ENCODE assay signal across 9 cellular contexts in genomic region chr1:210597555-210598134, GRCh38.
DNase-seq lines count a peak whose midpoint lies in the region; ATAC-seq and TF ChIP-seq lines count a peak whose summit lies in the region.
"Had no signal": no experiment of that assay in that cellular context is flagged by ENCODE, and none has a peak within 500 bp of the region (broad histone marks: within the 10 kb centered on the region; RNA-seq: fewer than 3 reads in every experiment).

No MANE protein-coding gene starts in this region.

- TF ChIP-seq CTCF in choroid plexus epithelial cell (conservative IDR thresholded peaks at IDR 0.05; ENCODE audit: low read depth, low read length) = no peak
- TF ChIP-seq CTCF in colonic mucosa (IDR thresholded peaks at IDR 0.05) = no peak
- no peak for TF ChIP-seq CTCF in OCI-LY7 (conservative IDR thresholded peaks at IDR 0.05; ENCODE audit: low read length)
- no peak for TF ChIP-seq CTCF in dorsolateral prefrontal cortex (IDR thresholded peaks at IDR 0.05 in 54 of 56, conservative IDR thresholded peaks at IDR 0.05 in 2 of 56; ENCODE audit: low read depth in 1 of 56, partially characterized antibody in 56 of 56)

- no peaks in the 10 kb centered on the region for H4K20me1 ChIP-seq in OCI-LY7 (ENCODE audit: insufficient read depth, low read length)

- no peaks in the 10 kb centered on the region for H3K27me3 ChIP-seq in HUES64 (ENCODE audit: insufficient read depth, low read length)
- no peaks in the 10 kb centered on the region for H3K27me3 ChIP-seq in colonic mucosa
- H3K27me3 ChIP-seq in dorsolateral prefrontal cortex = no peaks in the 10 kb centered on the region

- no peak overlapping the region for H2AFZ ChIP-seq in OCI-LY7 (ENCODE audit: low read length)

- H3K4me2 ChIP-seq in OCI-LY7 (ENCODE audit: low read length) = no peak overlapping the region

- no peaks in the 10 kb centered on the region for H3K79me2 ChIP-seq in OCI-LY7 (ENCODE audit: insufficient read depth, low read depth, low read length)

- no TSS peak for BruUV-seq in OCI-LY7 (replicated peaks; lab: Mats Ljungman, UMichigan)

- DNase-seq in AG08396 (ENCODE audit: low spot score) (peak; percentile 67), choroid plexus epithelial cell (ENCODE audit: low read depth) (peak; percentile 63), skeletal muscle cell (ENCODE audit: low read depth) (peak; percentile 78), colonic mucosa (no peak), OCI-LY7 (ENCODE audit: low spot score) (no peak), dorsolateral prefrontal cortex (no peak)
- DNase-seq: activated T-cell treated with anti-CD3 and anti-CD28 coated beads, Interleukin-2, amount 50 U/mL, for 72 hours had no signal

- 87% methylated on average over 1 of the region's 1 CpG for WGBS in HUES64

- H3K4me3 ChIP-seq in HUES64 (ENCODE audit: low read length) (no peak overlapping the region), choroid plexus epithelial cell (ENCODE audit: low read depth, low read length) (no peak overlapping the region), skeletal muscle cell (ENCODE audit: low read depth, low read length) (no peak overlapping the region), colonic mucosa (no peak overlapping the region), OCI-LY7 (ENCODE audit: low read depth, low read length, poor library complexity, severe bottlenecking) (no peak overlapping the region), dorsolateral prefrontal cortex (no peak overlapping the region)

- POLR2A ChIA-PET in OCI-LY7 (lab: Charles Lee) = interaction anchor here (0.5 kb wide), 1 partner anchor 1462 kb away, joined by 3 read pairs; no protein-coding TSS in a partner anchor

- no peaks in the 10 kb centered on the region for H3K9me2 ChIP-seq in OCI-LY7 (ENCODE audit: insufficient read depth, low read length)

- intact Hi-C loops in colonic mucosa (cut with DNase I) (no loop called here), OCI-LY7 (cut with micrococcal nuclease; ENCODE audit: unreplicated experiment) (no loop called here), dorsolateral prefrontal cortex (cut with DNase I) (no loop called here)

- H3K9me3 ChIP-seq in HUES64 (ENCODE audit: insufficient read depth, low read depth, low read length) (no peaks in the 10 kb centered on the region), colonic mucosa (no peaks in the 10 kb centered on the region), OCI-LY7 (ENCODE audit: low read length) (no peaks in the 10 kb centered on the region)

- peak; percentile 67 for ATAC-seq in GM21515 (IDR thresholded peaks at IDR 0.05; ENCODE audit: unreplicated experiment)

- H3K36me3 ChIP-seq in HUES64 (ENCODE audit: insufficient read depth, low read length) (no peaks in the 10 kb centered on the region), colonic mucosa (no peaks in the 10 kb centered on the region), OCI-LY7 (ENCODE audit: insufficient read depth, low read length) (no peaks in the 10 kb centered on the region)

- H3K9ac ChIP-seq in HUES64 (ENCODE audit: low read depth, low read length) = no peak overlapping the region; the same call in 1 of the 2 replicates
- H3K9ac ChIP-seq in colonic mucosa (ENCODE audit: low read depth in 2 of 2, low read length in 2 of 2) = no peak overlapping the region

- CTCF ChIA-PET in OCI-LY7 (lab: Charles Lee; ENCODE audit: unreplicated experiment) = interaction anchor here (0.6 kb wide), 1 partner anchor 130 kb away, joined by 11 read pairs; no protein-coding TSS in a partner anchor

- H3K27ac ChIP-seq in HUES64 (ENCODE audit: low read depth, low read length) (peak overlapping the region; percentile 58; the same call in 1 of the 2 replicates), colonic mucosa (no peak overlapping the region), OCI-LY7 (ENCODE audit: low read depth, low read length, poor library complexity, severe bottlenecking) (no peak overlapping the region), dorsolateral prefrontal cortex (peak overlapping the region in 9 of 59 donors; percentile 2 to 69 (median 27))

- H3K4me1 ChIP-seq in HUES64 (ENCODE audit: insufficient read depth, low read length) = peaks cover 4% of the 10 kb centered on the region; the same call in 1 of the 2 replicates
- no peaks in the 10 kb centered on the region for H3K4me1 ChIP-seq in colonic mucosa
- no peaks in the 10 kb centered on the region for H3K4me1 ChIP-seq in OCI-LY7 (ENCODE audit: insufficient read depth, low read length, poor library complexity, severe bottlenecking)

Comparison
In these comparisons a context has a peak if more than half of its experiments do, and no peak if none do; other contexts are left out.
1. DNase-seq: peak in AG08396 (single experiment), choroid plexus epithelial cell (single experiment) and skeletal muscle cell (single experiment); none in colonic mucosa (single experiment), OCI-LY7 (single experiment) and dorsolateral prefrontal cortex (0 of 10).